8 cellular contexts compared by ENCODE assay signal in the genomic region with DNA sequence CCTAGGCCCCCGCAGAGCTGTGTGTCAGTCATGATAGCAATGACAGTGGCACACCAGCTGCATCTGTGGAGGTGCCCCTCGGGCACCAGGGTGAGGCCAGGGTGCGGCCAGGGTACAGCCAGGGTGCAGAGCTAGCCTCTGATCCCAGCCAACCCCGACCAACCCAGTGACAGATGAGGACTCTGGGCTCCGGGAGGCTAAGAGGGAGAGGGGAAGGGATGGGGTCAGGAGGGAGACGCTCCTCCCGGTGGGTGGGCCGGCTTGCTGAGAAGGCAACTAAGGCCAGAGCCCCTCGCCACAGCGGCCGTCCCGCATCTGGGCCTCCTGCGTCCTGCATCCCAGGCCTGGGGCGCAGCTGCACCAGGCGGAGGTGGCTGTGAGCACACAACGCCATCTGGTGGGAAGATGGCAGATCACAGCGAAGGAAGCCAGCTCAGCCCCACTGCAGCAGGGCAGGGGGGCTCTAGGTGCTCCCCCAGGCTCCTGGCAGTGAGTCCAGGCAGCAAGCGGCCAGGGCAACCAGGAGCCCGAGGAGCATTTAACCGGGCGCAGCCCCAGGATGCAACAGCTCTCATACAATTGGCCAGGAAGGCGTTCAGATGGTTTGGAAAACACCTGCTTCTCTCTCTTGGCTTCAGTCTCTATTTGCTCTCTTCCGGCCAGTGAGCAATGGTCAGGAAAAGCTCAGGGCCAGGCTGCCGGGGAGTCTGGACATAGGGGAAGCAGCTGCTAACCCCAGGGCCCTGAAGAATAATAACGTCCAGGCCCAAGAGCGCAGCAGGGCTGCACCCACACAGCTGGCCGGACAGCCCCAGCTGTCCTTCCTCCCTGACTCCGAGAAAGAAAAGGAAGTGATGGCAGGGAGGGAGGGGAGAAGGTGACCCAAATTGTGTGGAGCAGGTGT.
DNase-seq lines count a peak whose midpoint lies in the region; ATAC-seq and TF ChIP-seq lines count a peak whose summit lies in the region.

No MANE protein-coding gene starts in this region.

- no peaks in the 10 kb centered on the region for H3K36me3 ChIP-seq in upper lobe of right lung

- H3K27ac ChIP-seq in HL-60 (replicated peaks) (no peak overlapping the region), dorsolateral prefrontal cortex (peak overlapping the region in 3 of 59 donors; percentile 16 to 38 (median 21)), upper lobe of right lung (no peak overlapping the region)

- TF ChIP-seq CTCF in HL-60 (IDR thresholded peaks at IDR 0.05; ENCODE audit: insufficient read depth, low read length) (peak; percentile 55), dorsolateral prefrontal cortex (IDR thresholded peaks at IDR 0.05 in 54 of 56, conservative IDR thresholded peaks at IDR 0.05 in 2 of 56; ENCODE audit: low read depth in 1 of 56, partially characterized antibody in 56 of 56) (peak; percentile 25 to 92 (median 83)), upper lobe of right lung (IDR thresholded peaks at IDR 0.05) (peak; percentile 57), lower leg skin (IDR thresholded peaks at IDR 0.05) (no peak)

- 30 to 36% methylated on average over 18 to 28 of the region's 28 CpGs for WGBS in lower leg skin, 2 donors

- H3K27me3 ChIP-seq in HL-60 (ENCODE audit: insufficient read depth, poor library complexity, severe bottlenecking) (peaks cover 4% of the 10 kb centered on the region), dorsolateral prefrontal cortex (peaks cover 0 to 7% (median 0%) of the 10 kb centered on the region in 45 donors), upper lobe of right lung (peaks cover 2% of the 10 kb centered on the region)

- DNase-seq in ELF-1 (ENCODE audit: low read depth, low spot score) (peak; percentile 71), HL-60 (ENCODE audit: low read depth in 1 of 2, low spot score in 1 of 2) (peak; percentile 2 to 23), SHP77 treated with DMSO at 0.1 percent for 48 hours (lab: John Stamatoyannopoulos, UW) (peak; percentile 77), dorsolateral prefrontal cortex (peak in 8 of 10 donors; percentile 25 to 76 (median 51)), lung microvascular endothelial cell (ENCODE audit: low read depth in 2 of 2) (peak; percentile 56), upper lobe of right lung (no peak), lower leg skin (ENCODE audit: low spot score in 2 of 2) (no peak)

- intact Hi-C loops in dorsolateral prefrontal cortex (cut with DNase I) = loop anchor here (10.0 kb wide), 4 partner anchors 632 to 1842 kb away; no protein-coding TSS in a partner anchor
- intact Hi-C loops in upper lobe of right lung (cut with DNase I) = no loop called here
- intact Hi-C loops in lower leg skin (cut with DNase I; ENCODE audit: low total_unique reads) = no loop called here

- TF ChIP-seq POLR2A in lower leg skin (IDR thresholded peaks at IDR 0.05) = no peak

- H3K4me3 ChIP-seq in HL-60 (replicated peaks; ENCODE audit: insufficient read depth, low read length) (no peak overlapping the region), dorsolateral prefrontal cortex (no peak overlapping the region), upper lobe of right lung (no peak overlapping the region), lower leg skin (ENCODE audit: low read depth, poor library complexity, severe bottlenecking) (no peak overlapping the region)

- H3K4me1 ChIP-seq in upper lobe of right lung = no peaks in the 10 kb centered on the region

- H3K9me3 ChIP-seq in upper lobe of right lung = no peaks in the 10 kb centered on the region

- ATAC-seq in upper lobe of right lung (peak; percentile 56), HG03460 (IDR thresholded peaks at IDR 0.05; ENCODE audit: unreplicated experiment) (no peak)

Comparison
In these comparisons a context has a peak if more than half of its experiments do, and no peak if none do; other contexts are left out.
1. DNase-seq: peak in ELF-1 (single experiment), HL-60 (2 of 2), SHP77 treated with DMSO at 0.1 percent for 48 hours (single experiment), dorsolateral prefrontal cortex (8 of 10) and lung microvascular endothelial cell (2 of 2); none in upper lobe of right lung (single experiment) and lower leg skin (0 of 2).
2. CTCF ChIP-seq: peak in HL-60 (single experiment), dorsolateral prefrontal cortex (56 of 56) and upper lobe of right lung (single experiment); none in lower leg skin (0 of 3).
3. intact Hi-C loops: an anchor here in dorsolateral prefrontal cortex (10.0 kb wide); none called in upper lobe of right lung and lower leg skin.